In the genomic region with DNA sequence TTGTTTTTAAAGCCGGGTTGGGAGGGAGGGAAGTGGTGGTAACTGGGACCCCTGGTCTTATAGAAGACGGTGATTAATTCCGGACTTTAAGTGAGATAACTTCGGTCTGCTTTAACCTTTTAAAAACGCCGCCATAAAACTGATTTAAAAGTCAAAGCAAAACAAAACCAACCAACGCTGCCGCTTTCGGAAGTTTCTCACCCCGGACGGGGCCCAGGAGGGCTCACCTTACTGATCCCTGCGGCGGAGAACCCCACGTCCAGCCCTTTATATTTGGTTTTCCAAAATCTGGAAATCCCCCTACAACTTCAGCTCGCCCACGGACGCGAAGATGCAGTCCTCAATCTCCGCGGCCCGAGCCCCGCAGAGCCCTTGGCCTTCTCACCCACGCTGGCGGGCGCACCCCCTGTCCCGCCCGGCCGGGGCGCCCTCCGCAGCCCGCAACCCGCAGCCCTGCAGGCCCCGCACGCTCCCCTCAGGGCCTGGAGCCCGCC, we compare ENCODE assay signal across 1 cellular context.
TF ChIP-seq lines count a peak whose summit lies in the region.

No MANE protein-coding gene starts in this region.

TF ChIP-seq in WTC11, 78 proteins besides CTCF, POLR2A, EP300 and RAD21 (continued from another document):
- TF ChIP-seq CBFB (CRISPR knock-in tag; IDR thresholded peaks at IDR 0.05; ENCODE audit: low read depth): no peak
- TF ChIP-seq MXD4 (CRISPR knock-in tag; IDR thresholded peaks at IDR 0.05; ENCODE audit: borderline replicate concordance): no peak
- TF ChIP-seq ZBTB21 (CRISPR knock-in tag; IDR thresholded peaks at IDR 0.05; ENCODE audit: borderline replicate concordance): no peak
- TF ChIP-seq ZNF232 (CRISPR knock-in tag; IDR thresholded peaks at IDR 0.05): no peak
TF ChIP-seq in WTC11: peak in this region for 0.
